Comparison of ENCODE assay signal across 12 cellular contexts in genomic region chr11:111846640-111847039, GRCh38. TPM values are rescaled to one million over a fixed set of nuclear protein-coding genes. Genes with fewer than 3 reads are reported as not detected.
DNase-seq lines count a peak whose midpoint lies in the region; ATAC-seq, FAIRE-seq and TF ChIP-seq lines count a peak whose summit lies in the region.
"Had no signal": no experiment of that assay in that cellular context is flagged by ENCODE, and none has a peak within 500 bp of the region (broad histone marks: within the 10 kb centered on the region; RNA-seq: fewer than 3 reads in every experiment).

No MANE protein-coding gene starts in this region.

- POLR2A ChIA-PET in HEK293 (lab: Yijun Ruan, JAX) (interaction anchor here (0.7 to 1.0 kb wide), 2 partner anchors 25 to 40 kb away, joined by 3 read pairs; partner anchors contain the start of gene ALG9), T-cell (lab: Charles Lee) (no interaction called here)
- POLR2A ChIA-PET in activated CD8-positive, alpha-beta T cell treated with anti-CD3 and anti-CD28 coated beads for 36 hours (lab: Charles Lee): interaction anchor here (1.0 kb wide), 1 partner anchor 13 kb away, joined by 3 read pairs; no protein-coding TSS in a partner anchor

- H3K27ac Mint-ChIP-seq in astrocyte (ENCODE audit: unreplicated experiment): peak overlapping the region; percentile 91
- peak overlapping the region in 1 of 2 donors; percentile 8 for H3K27ac Mint-ChIP-seq in T-cell
- H3K27ac Mint-ChIP-seq in activated CD8-positive, alpha-beta T cell treated with anti-CD3 and anti-CD28 coated beads for 36 hours: no peak overlapping the region

- CTCF ChIA-PET in HEK293 (lab: Yijun Ruan, JAX): interaction anchor here (0.5 to 1.5 kb wide), 5 partner anchors 10 to 279 kb away, joined by 3 to 5 read pairs (median 3); no protein-coding TSS in a partner anchor
- CTCF ChIA-PET in T-cell (lab: Charles Lee): interaction anchor here (0.6 to 1.0 kb wide), 5 partner anchors 9 to 247 kb away, joined by 3 to 4 read pairs (median 3); no protein-coding TSS in a partner anchor
- CTCF ChIA-PET in activated CD8-positive, alpha-beta T cell treated with anti-CD3 and anti-CD28 coated beads for 36 hours (lab: Charles Lee): interaction anchor here (1.0 to 7.2 kb wide), 10 partner anchors 12 to 280 kb away, joined by 3 to 61 read pairs (median 4); partner anchors contain the start of gene ALG9

- H3K9me3 Mint-ChIP-seq in astrocyte (ENCODE audit: unreplicated experiment) (no peaks in the 10 kb centered on the region), T-cell (no peaks in the 10 kb centered on the region)
- H3K9me3 Mint-ChIP-seq in activated CD8-positive, alpha-beta T cell treated with anti-CD3 and anti-CD28 coated beads for 36 hours: no peaks in the 10 kb centered on the region
- H3K9me3 Mint-ChIP-seq: neural crest cell had no signal

- H3K79me2 ChIP-seq in astrocyte (ENCODE audit: insufficient read depth, low read length): no peaks in the 10 kb centered on the region

- intact Hi-C loops in activated CD8-positive, alpha-beta T cell treated with anti-CD3 and anti-CD28 coated beads for 36 hours (cut with micrococcal nuclease): no loop called here

- H3K36me3 Mint-ChIP-seq in astrocyte (ENCODE audit: low read depth, unreplicated experiment) (peaks cover 8% of the 10 kb centered on the region), T-cell (peaks cover 38% of the 10 kb centered on the region)
- H3K36me3 Mint-ChIP-seq in activated CD8-positive, alpha-beta T cell treated with anti-CD3 and anti-CD28 coated beads for 36 hours (ENCODE audit: low read depth): peaks cover 21% of the 10 kb centered on the region

- H3K4me3 Mint-ChIP-seq in astrocyte (ENCODE audit: unreplicated experiment) (no peak overlapping the region), T-cell (no peak overlapping the region)
- no peak overlapping the region for H3K4me3 Mint-ChIP-seq in activated CD8-positive, alpha-beta T cell treated with anti-CD3 and anti-CD28 coated beads for 36 hours
- H3K4me3 Mint-ChIP-seq: neural crest cell had no signal

- H3K27me3 Mint-ChIP-seq in astrocyte (ENCODE audit: low read depth, unreplicated experiment) (no peaks in the 10 kb centered on the region), T-cell (no peaks in the 10 kb centered on the region)
- H3K27me3 Mint-ChIP-seq in activated CD8-positive, alpha-beta T cell treated with anti-CD3 and anti-CD28 coated beads for 36 hours: no peaks in the 10 kb centered on the region

- ATAC-seq in GM18870 (IDR thresholded peaks at IDR 0.05; ENCODE audit: unreplicated experiment) (no peak), T-cell (replicated peaks in 1 of 4) (no peak)
- no peak for ATAC-seq in activated CD8-positive, alpha-beta T cell treated with anti-CD3 and anti-CD28 coated beads for 36 hours

- H3K36me3 ChIP-seq in HEK293 (ENCODE audit: control insufficient read depth in 2 of 2, insufficient read depth in 1 of 2, low read length in 2 of 2): peaks cover 0 to 58% of the 10 kb centered on the region in 2 experiments; a peak in 2 of 3 replicates
- H3K36me3 ChIP-seq in astrocyte (ENCODE audit: insufficient read depth, low read length): peaks cover 4% of the 10 kb centered on the region

- no peaks in the 10 kb centered on the region for H3K27me3 ChIP-seq in astrocyte (ENCODE audit: insufficient read depth, low read length)
- H3K27me3 ChIP-seq: testis had no signal

- H3K9me3 ChIP-seq in HEK293 (ENCODE audit: control insufficient read depth, insufficient read depth, low read depth, low read length): no peaks in the 10 kb centered on the region
- H3K9me3 ChIP-seq in astrocyte (ENCODE audit: insufficient read depth, low read depth, low read length): no peaks in the 10 kb centered on the region
- H3K9me3 ChIP-seq: testis had no signal

- H3K4me1 ChIP-seq in HEK293 (ENCODE audit: control insufficient read depth, insufficient read depth, low read length) (no peaks in the 10 kb centered on the region), astrocyte (ENCODE audit: insufficient read depth, low read length) (peaks cover 17% of the 10 kb centered on the region)
- H3K4me1 ChIP-seq: testis had no signal

- H4K20me1 ChIP-seq in astrocyte (ENCODE audit: insufficient read depth, low read length): no peaks in the 10 kb centered on the region

- no peak for TF ChIP-seq CTCF in HEK293 (tag by site-specific recombination; IDR thresholded peaks at IDR 0.05)
- no peak for TF ChIP-seq CTCF in astrocyte (IDR thresholded peaks at IDR 0.05; ENCODE audit: insufficient read depth, low read depth, low read length)
- TF ChIP-seq CTCF in activated CD8-positive, alpha-beta T cell treated with anti-CD3 and anti-CD28 coated beads for 36 hours (IDR thresholded peaks at IDR 0.05): no peak

- peak overlapping the region; percentile 53 for H3K4me2 ChIP-seq in astrocyte (ENCODE audit: low read length)

- H3K27ac ChIP-seq in HEK293 (ENCODE audit: extremely low read depth, low read depth, low read length) (no peak overlapping the region), astrocyte (ENCODE audit: low read depth, low read length) (peak overlapping the region; percentile 63)
- H3K27ac ChIP-seq: testis had no signal

- no peak for FAIRE-seq in astrocyte (lab: Jason Lieb, UNC)

- peak overlapping the region; percentile 45 for H3K9ac ChIP-seq in astrocyte (ENCODE audit: low read length)

- DNase-seq in A172 (ENCODE audit: low spot score) (peak; percentile 18), astrocyte (ENCODE audit: low read depth) (peak; percentile 81), islet precursor cell (peak; percentile 67), T-cell (no peak), medulla oblongata (ENCODE audit: extremely low spot score) (no peak)
- no peak for DNase-seq in activated CD8-positive, alpha-beta T cell treated with anti-CD3 and anti-CD28 coated beads for 36 hours
- DNase-seq: activated effector memory CD4-positive, alpha-beta T cell treated with anti-CD3 and anti-CD28 coated beads, Interleukin-2, amount 50 U/mL, for 16 hours; effector CD8-positive, alpha-beta T cell; testis had no signal

- H3K4me3 ChIP-seq in HEK293 (ENCODE audit: low read depth, low read length): no peak overlapping the region
- H3K4me3 ChIP-seq in astrocyte (ENCODE audit: insufficient read depth, low read depth, low read length): no peak overlapping the region
- H3K4me3 ChIP-seq: testis had no signal

- H2AFZ ChIP-seq in astrocyte (ENCODE audit: low read depth, low read length): no peak overlapping the region

- H3K4me1 Mint-ChIP-seq in astrocyte (ENCODE audit: low read depth, unreplicated experiment): peaks cover 28% of the 10 kb centered on the region
- no peaks in the 10 kb centered on the region for H3K4me1 Mint-ChIP-seq in T-cell
- H3K4me1 Mint-ChIP-seq in activated CD8-positive, alpha-beta T cell treated with anti-CD3 and anti-CD28 coated beads for 36 hours (ENCODE audit: low read depth): peaks cover 7% of the 10 kb centered on the region

TF ChIP-seq in HEK293, 187 proteins besides CTCF, POLR2A, EP300 and RAD21:
- no peak for TF ChIP-seq MEIS1 (CRISPR knock-in tag; IDR thresholded peaks at IDR 0.05; ENCODE audit: borderline replicate concordance)
- 0 out of 2 replicates have a peak, but pooled peaks have one; percentile 14 for TF ChIP-seq ZNF10 (tag by site-specific recombination; IDR thresholded peaks at IDR 0.05)
- no peak for TF ChIP-seq ZNF521 (tag by site-specific recombination; IDR thresholded peaks at IDR 0.05)
- TF ChIP-seq ZNF704 (tag by site-specific recombination; IDR thresholded peaks at IDR 0.05): no peak

RNA-seq across cellular contexts. Expression of gene ALG9, which starts 24.7 kb away (rescaled TPM):
- total RNA-seq in A172 (2014; rRNA removed; shearing (Covaris generic)): 20.2 and 24.7 TPM in 2 replicates
- total RNA-seq in astrocyte (24.9 and 31.1 TPM in 2 replicates), T-cell (10 to 100 TPM; 20.0 to 25.6 (median 24.0) TPM)
- 10 to 100 TPM; 32.0 to 36.6 TPM for total RNA-seq in activated CD8-positive, alpha-beta T cell treated with anti-CD3 and anti-CD28 coated beads for 36 hours

RNA-seq across cellular contexts. Expression of gene FDXACB1, which starts 32.3 kb away (rescaled TPM):
- 1.5 and 3.4 TPM in 2 replicates for total RNA-seq in A172 (2014; rRNA removed; shearing (Covaris generic))
- total RNA-seq in astrocyte (1.7 and 2.6 TPM in 2 replicates), T-cell (1 to 10 TPM; 3.8 to 6.0 (median 4.3) TPM)
- 1 to 10 TPM; 6.9 to 7.1 TPM for total RNA-seq in activated CD8-positive, alpha-beta T cell treated with anti-CD3 and anti-CD28 coated beads for 36 hours

RNA-seq across cellular contexts. Expression of gene CFAP68, which starts 32.7 kb away (rescaled TPM):
- total RNA-seq in A172 (2014; rRNA removed; shearing (Covaris generic)): 15.0 and 16.6 TPM in 2 replicates
- total RNA-seq in astrocyte (18.4 and 18.8 TPM in 2 replicates), T-cell (10 to 100 TPM; 12.0 to 18.6 (median 16.7) TPM)
- total RNA-seq in activated CD8-positive, alpha-beta T cell treated with anti-CD3 and anti-CD28 coated beads for 36 hours: 10 to 100 TPM; 38.6 to 39.1 TPM

Comparison
In these comparisons a context has a peak if more than half of its experiments do, and no peak if none do; other contexts are left out.
1. DNase-seq: peak in A172 (single experiment), astrocyte (single experiment) and islet precursor cell (single experiment); none in T-cell (0 of 34), activated CD8-positive, alpha-beta T cell treated with anti-CD3 and anti-CD28 coated beads for 36 hours (single experiment) and medulla oblongata (single experiment).
2. POLR2A ChIA-PET loops: an anchor here in HEK293 (0.7 to 1.0 kb wide) and activated CD8-positive, alpha-beta T cell treated with anti-CD3 and anti-CD28 coated beads for 36 hours (1.0 kb wide); none called in T-cell.